Comparison of ENCODE assay signal across 23 cellular contexts in genomic region chr9:89139450-89139849, GRCh38. TPM values are rescaled to one million over a fixed set of nuclear protein-coding genes. Genes with fewer than 3 reads are reported as not detected.
DNase-seq lines count a peak whose midpoint lies in the region; ATAC-seq, FAIRE-seq and TF ChIP-seq lines count a peak whose summit lies in the region.
"Had no signal": no experiment of that assay in that cellular context is flagged by ENCODE, and none has a peak within 500 bp of the region (broad histone marks: within the 10 kb centered on the region; RNA-seq: fewer than 3 reads in every experiment).

No MANE protein-coding gene starts in this region.

- no peak for ATAC-seq in GM18502 (IDR thresholded peaks at IDR 0.05; ENCODE audit: poor library complexity, unreplicated experiment)
- ATAC-seq in GM21360 (IDR thresholded peaks at IDR 0.05; ENCODE audit: unreplicated experiment) = no peak
- ATAC-seq: activated CD4-positive, alpha-beta T cell treated with anti-CD3 and anti-CD28 coated beads for 36 hours; naive thymus-derived CD8-positive, alpha-beta T cell; T-cell had no signal

- DNase-seq in Daoy (ENCODE audit: low read depth) = peak; percentile 29
- DNase-seq in SJSA1 (ENCODE audit: low read depth in 1 of 2, low spot score in 2 of 2) = no peak
- DNase-seq in endothelial cell of umbilical vein (ENCODE audit: low read depth, low spot score) = peak; percentile 50
- no peak for DNase-seq in mesenchymal stem cell
- no peak for DNase-seq in suprapubic skin (ENCODE audit: low spot score in 2 of 2)
- no peak for DNase-seq in NCI-H187 (lab: John Stamatoyannopoulos, UW)
- DNase-seq: activated CD4-positive, alpha-beta T cell treated with anti-CD3 and anti-CD28 coated beads for 36 hours; activated CD8-positive, alpha-beta memory T cell treated with anti-CD3 and anti-CD28 coated beads for 24 hours; activated naive CD4-positive, alpha-beta T cell treated with Interleukin-2 at 50 U/mL for 16 hours; activated T-cell treated with anti-CD3 and anti-CD28 coated beads, Interleukin-2, amount 50 U/mL, for 24 hours; DND-41; effector CD4-positive, alpha-beta T cell; naive thymus-derived CD8-positive, alpha-beta T cell; NCI-H146; SHP77; T-cell had no signal

- no peaks in the 10 kb centered on the region for H3K79me2 ChIP-seq in endothelial cell of umbilical vein (ENCODE audit: control insufficient read depth, insufficient read depth, low read length)

- TF ChIP-seq POLR2A in endothelial cell of umbilical vein (IDR thresholded peaks at IDR 0.05; ENCODE audit: low read depth, low read length) = no peak
- TF ChIP-seq POLR2A in suprapubic skin (IDR thresholded peaks at IDR 0.05) = no peak

- H3K9ac ChIP-seq in endothelial cell of umbilical vein (replicated peaks; ENCODE audit: extremely low read depth, insufficient read depth, low read length) (no peak overlapping the region), mesenchymal stem cell (ENCODE audit: low read length) (no peak overlapping the region)

- dilution Hi-C loops in endothelial cell of umbilical vein (cut with MboI; ENCODE audit: extremely low pct_ligation_motif_present, low sequenced_read_pairs) = no loop called here

- no peak overlapping the region for H2BK5ac ChIP-seq in mesenchymal stem cell (ENCODE audit: low read depth, low read length, poor library complexity, severe bottlenecking)

- H3K79me1 ChIP-seq in mesenchymal stem cell (replicated peaks; ENCODE audit: low read length, poor library complexity, severe bottlenecking) = peaks cover 21% of the 10 kb centered on the region

- no peaks in the 10 kb centered on the region for H3K27me3 ChIP-seq in SJSA1 (replicated peaks)
- no peaks in the 10 kb centered on the region for H3K27me3 ChIP-seq in endothelial cell of umbilical vein (ENCODE audit: control insufficient read depth in 2 of 2, insufficient read depth in 2 of 2, low read length in 2 of 2)
- H3K27me3 ChIP-seq in mesenchymal stem cell (ENCODE audit: control insufficient read depth in 1 of 2, insufficient read depth in 1 of 2, low read length in 2 of 2) = no peaks in the 10 kb centered on the region
- H3K27me3 ChIP-seq in suprapubic skin = no peaks in the 10 kb centered on the region
- H3K27me3 ChIP-seq: gastroesophageal sphincter, right atrium auricular region had no signal

- H4K91ac ChIP-seq in mesenchymal stem cell (ENCODE audit: low read length) = no peak overlapping the region

- H3K4me2 ChIP-seq in endothelial cell of umbilical vein (ENCODE audit: insufficient read depth, low read length) = no peak overlapping the region
- H3K4me2 ChIP-seq in mesenchymal stem cell (ENCODE audit: low read length, poor library complexity, severe bottlenecking) = no peak overlapping the region

- no peak overlapping the region for H2BK15ac ChIP-seq in mesenchymal stem cell (ENCODE audit: low read depth, poor library complexity, severe bottlenecking)

- H3K23ac ChIP-seq in mesenchymal stem cell (ENCODE audit: low read length in 2 of 2) = no peak overlapping the region

- no peak overlapping the region for H2BK12ac ChIP-seq in mesenchymal stem cell (ENCODE audit: low read length in 2 of 2)

- TF ChIP-seq EP300 in suprapubic skin (IDR thresholded peaks at IDR 0.05) = no peak

- H4K8ac ChIP-seq in mesenchymal stem cell (ENCODE audit: low read length) = no peak overlapping the region

- CTCF ChIA-PET in endothelial cell of umbilical vein (lab: Charles Lee) = interaction anchor here (0.7 to 3.3 kb wide), 4 partner anchors 14 to 139 kb away, joined by 3 to 17 read pairs (median 3); no protein-coding TSS in a partner anchor

- H3K4me3 ChIP-seq in SJSA1 (no peak overlapping the region), endothelial cell of umbilical vein (replicated peaks in 1 of 3; ENCODE audit: insufficient read depth in 1 of 3, low read depth in 1 of 3, low read length in 3 of 3) (no peak overlapping the region), mesenchymal stem cell (ENCODE audit: insufficient read depth in 1 of 2, low read depth in 1 of 2, low read length in 2 of 2) (no peak overlapping the region), suprapubic skin (no peak overlapping the region)
- H3K4me3 ChIP-seq: A549, gastroesophageal sphincter, right atrium auricular region had no signal

- H3K4me1 ChIP-seq in SJSA1 (replicated peaks) (peaks cover 27% of the 10 kb centered on the region), endothelial cell of umbilical vein (ENCODE audit: control insufficient read depth, extremely low read depth, insufficient read depth, low read length) (peaks cover 21% of the 10 kb centered on the region), mesenchymal stem cell (ENCODE audit: control insufficient read depth, insufficient read depth, low read depth, low read length) (peaks cover 4% of the 10 kb centered on the region), suprapubic skin (peaks cover 23% of the 10 kb centered on the region)

- no peaks in the 10 kb centered on the region for H4K20me1 ChIP-seq in endothelial cell of umbilical vein (replicated peaks; ENCODE audit: control insufficient read depth, extremely low read depth, insufficient read depth, low read length)

- intact Hi-C loops in endothelial cell of umbilical vein (cut with micrococcal nuclease) = no loop called here

- 100% methylated on average over 1 of the region's 1 CpG for WGBS in mesenchymal stem cell
- 100% methylated on average over 1 of the region's 1 CpG for WGBS in suprapubic skin

- H2AFZ ChIP-seq in endothelial cell of umbilical vein (ENCODE audit: low read depth, low read length) = no peak overlapping the region
- no peak overlapping the region for H2AFZ ChIP-seq in mesenchymal stem cell (ENCODE audit: low read depth, low read length)

- no peaks in the 10 kb centered on the region for H3K9me1 ChIP-seq in endothelial cell of umbilical vein (replicated peaks; ENCODE audit: control insufficient read depth, extremely low read depth, insufficient read depth, low read length)

- no peak overlapping the region for H3K4ac ChIP-seq in mesenchymal stem cell (ENCODE audit: low read depth in 1 of 2, low read length in 2 of 2)

- POLR2A ChIA-PET in endothelial cell of umbilical vein (lab: Charles Lee) = no interaction called here

- no peaks in the 10 kb centered on the region for H3K36me3 ChIP-seq in SJSA1
- H3K36me3 ChIP-seq in endothelial cell of umbilical vein (ENCODE audit: control insufficient read depth in 2 of 2, extremely low read depth in 1 of 2, insufficient read depth in 2 of 2, low read length in 2 of 2) = no peaks in the 10 kb centered on the region
- H3K36me3 ChIP-seq in mesenchymal stem cell (ENCODE audit: control insufficient read depth in 1 of 2, insufficient read depth in 2 of 2, low read depth in 1 of 2, low read length in 2 of 2) = no peaks in the 10 kb centered on the region
- H3K36me3 ChIP-seq in suprapubic skin = no peaks in the 10 kb centered on the region
- H3K36me3 ChIP-seq: gastroesophageal sphincter, right atrium auricular region had no signal

- H3K9me3 ChIP-seq in SJSA1 (replicated peaks) (no peaks in the 10 kb centered on the region), endothelial cell of umbilical vein (replicated peaks; ENCODE audit: control insufficient read depth, insufficient read depth, low read length) (no peaks in the 10 kb centered on the region), mesenchymal stem cell (ENCODE audit: control insufficient read depth, low read length) (peaks cover 2% of the 10 kb centered on the region), suprapubic skin (no peaks in the 10 kb centered on the region)
- H3K9me3 ChIP-seq: A549, Caco-2, gastroesophageal sphincter, right atrium auricular region had no signal

- BruUV-seq in endothelial cell of umbilical vein (replicated peaks; lab: Mats Ljungman, UMichigan) = no TSS peak

- no peak overlapping the region for H2AK5ac ChIP-seq in mesenchymal stem cell (ENCODE audit: low read length, severe bottlenecking)

- TF ChIP-seq CTCF in endothelial cell of umbilical vein (IDR thresholded peaks at IDR 0.05; ENCODE audit: extremely low read depth in 1 of 2, insufficient read depth in 1 of 2, low read depth in 1 of 2, low read length in 2 of 2) (no peak), suprapubic skin (IDR thresholded peaks at IDR 0.05) (no peak)

- no peak overlapping the region for H3K14ac ChIP-seq in mesenchymal stem cell (ENCODE audit: low read length in 2 of 2)

- no peak overlapping the region for H2BK120ac ChIP-seq in mesenchymal stem cell (ENCODE audit: low read depth, low read length)

- peak overlapping the region; percentile 70 for H3K27ac ChIP-seq in SJSA1
- H3K27ac ChIP-seq in endothelial cell of umbilical vein (ENCODE audit: insufficient read depth, low read depth, low read length) = peak overlapping the region; percentile 78
- peak overlapping the region; percentile 80 for H3K27ac ChIP-seq in mesenchymal stem cell (ENCODE audit: low read length, poor library complexity, severe bottlenecking)
- H3K27ac ChIP-seq in suprapubic skin = no peak overlapping the region
- H3K27ac ChIP-seq: gastroesophageal sphincter, right atrium auricular region had no signal

- FAIRE-seq in endothelial cell of umbilical vein (lab: Jason Lieb, UNC) = no peak
- FAIRE-seq: A549, TTC549 had no signal

- no peak overlapping the region for H3K18ac ChIP-seq in mesenchymal stem cell (ENCODE audit: low read depth in 1 of 2, low read length in 2 of 2)

TF ChIP-seq in endothelial cell of umbilical vein, 7 proteins besides CTCF, POLR2A, EP300 and RAD21:
- TF ChIP-seq JUN (IDR thresholded peaks at IDR 0.05; ENCODE audit: borderline replicate concordance, insufficient read depth, insufficient read length, low read depth) (no peak), POLR2AphosphoS5 (IDR thresholded peaks at IDR 0.05; ENCODE audit: insufficient read depth, low read depth, low read length) (no peak), EZH2 (IDR thresholded peaks at IDR 0.05; ENCODE audit: borderline replicate concordance, low read depth, low read length, severe bottlenecking) (no peak), GATA2 (IDR thresholded peaks at IDR 0.05; ENCODE audit: insufficient read depth, insufficient read length, low read depth, low read length) (peak; percentile 68), FOS (IDR thresholded peaks at IDR 0.05; ENCODE audit: borderline replicate concordance, insufficient read depth, low read length) (no peak)

RNA-seq across cellular contexts. Expression of gene SHC3, which starts 39.2 kb away (rescaled TPM):
- 2.3 and 10.1 TPM in 2 replicates for total RNA-seq in Daoy (2014; rRNA removed; shearing (Covaris generic))
- total RNA-seq in SJSA1 (2014; rRNA removed; shearing (Covaris generic)) = 0.16 and 0.34 TPM in 2 replicates
- total RNA-seq in endothelial cell of umbilical vein = 0.16 and 2.0 TPM in 2 replicates
- polyA plus RNA-seq in endothelial cell of umbilical vein = 1.0 and 1.1 TPM in 2 replicates
- 1.0 and 1.3 TPM in 2 replicates for polyA plus RNA-seq in endothelial cell of umbilical vein (2011; cell fraction: cytosol; rRNA removed)
- 1.8 and 2.1 TPM in 2 replicates for polyA plus RNA-seq in endothelial cell of umbilical vein (2011; cell fraction: nucleus; rRNA removed)
- 1.6 and 2.2 TPM in 2 replicates for polyA plus RNA-seq in endothelial cell of umbilical vein (2012)
- polyA minus RNA-seq in endothelial cell of umbilical vein = 1.8 and 2.6 TPM in 2 replicates
- 0.51 TPM for polyA minus RNA-seq in endothelial cell of umbilical vein (2011; cell fraction: cytosol; rRNA and poly(A)+ RNA removed)
- 1.2 TPM in 2 replicates for polyA minus RNA-seq in endothelial cell of umbilical vein (2011; cell fraction: nucleus; rRNA and poly(A)+ RNA removed)
- 3.0 TPM for polyA plus RNA-seq in mesenchymal stem cell (2013, experiment 1 of 2)
- polyA plus RNA-seq in mesenchymal stem cell (2013, experiment 2 of 2) = 3.1 TPM
- total RNA-seq in suprapubic skin = 1 to 10 TPM; 1.7 to 6.0 (median 3.2) TPM
- total RNA-seq: activated CD4-positive, alpha-beta T cell treated with anti-CD3 and anti-CD28 coated beads for 36 hours had no signal
- polyA plus RNA-seq: naive thymus-derived CD8-positive, alpha-beta T cell had no signal

Comparison
In these comparisons a context has a peak if more than half of its experiments do, and no peak if none do; other contexts are left out.
1. DNase-seq: peak in Daoy (single experiment) and endothelial cell of umbilical vein (single experiment); none in SJSA1 (0 of 2), mesenchymal stem cell (single experiment), suprapubic skin (0 of 2) and NCI-H187 (0 of 2).